ENCODE assay signal across 24 cellular contexts in the genomic region with DNA sequence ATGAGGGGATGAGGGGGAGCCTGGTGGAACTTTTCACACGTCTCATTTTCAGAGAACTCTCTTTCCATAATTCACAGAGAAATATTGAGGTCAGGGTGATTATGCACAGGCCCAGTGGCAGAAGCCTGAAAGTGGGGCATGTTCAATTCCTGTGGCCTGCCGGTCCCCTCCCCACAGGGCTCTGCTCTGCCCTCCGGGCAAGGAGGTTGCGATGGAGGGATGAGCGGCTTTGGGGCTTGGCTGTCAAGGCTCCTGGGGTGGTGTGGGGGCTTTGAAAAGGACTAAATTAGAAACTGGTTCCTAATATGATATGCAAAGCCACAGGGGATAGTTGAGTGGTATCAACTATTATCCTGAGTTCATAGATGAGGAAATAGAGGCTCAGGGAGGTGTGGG. TPM values are rescaled to one million over a fixed set of nuclear protein-coding genes. Genes with fewer than 3 reads are reported as not detected.
"Had no signal": no experiment of that assay in that cellular context is flagged by ENCODE, and none has a peak within 500 bp of the region (broad histone marks: within the 10 kb centered on the region; RNA-seq: fewer than 3 reads in every experiment).

No MANE protein-coding gene starts in this region.

- ATAC-seq: left lobe of liver; mucosa of descending colon; naive thymus-derived CD4-positive, alpha-beta T cell; right lobe of liver; stimulated activated effector memory CD8-positive, alpha-beta T cell treated with anti-CD3 and anti-CD28 coated beads, Interleukin-12 subunit alpha, Interleukin-12 subunit beta, amount 100 ng/mL, for 72 hours; upper lobe of right lung had no signal

- H3K4me1 ChIP-seq: right lobe of liver, spleen, suprapubic skin, upper lobe of right lung had no signal

- H3K9me3 ChIP-seq: mucosa of descending colon, ovary, right lobe of liver, suprapubic skin, thoracic aorta, tibial artery, upper lobe of right lung had no signal

- H3K4me3 ChIP-seq: hepatocyte, lung, mucosa of descending colon, ovary, right lobe of liver, skin epidermis, spleen, suprapubic skin, thoracic aorta, tibial artery, upper lobe of right lung had no signal

- H3K27me3 ChIP-seq: ovary, right lobe of liver, suprapubic skin, tibial artery, upper lobe of right lung had no signal

- H3K36me3 ChIP-seq: ovary, right lobe of liver, spleen, suprapubic skin, thoracic aorta, tibial artery, upper lobe of right lung had no signal

- H3K27ac ChIP-seq: hepatocyte, ovary, right lobe of liver, skin epidermis, spleen, suprapubic skin, thoracic aorta, tibial artery, upper lobe of right lung had no signal

- H3K4me2 ChIP-seq: hepatocyte had no signal

- DNase-seq: head of caudate nucleus; mesendoderm; midbrain; mucosa of descending colon; naive thymus-derived CD4-positive, alpha-beta T cell; ovary; right lobe of liver; spleen; stimulated activated CD4-positive, alpha-beta T cell treated with anti-CD3 and anti-CD28 coated beads, Interleukin-4, amount 100 ng/mL, for 24 hours; stimulated activated naive CD4-positive, alpha-beta T cell; trophoblast cell; upper lobe of right lung had no signal

RNA-seq across cellular contexts. Expression of a gene that starts 9.2 kb away (rescaled TPM):
- total RNA-seq: left lobe of liver; naive thymus-derived CD4-positive, alpha-beta T cell; natural killer cell treated with Interleukin-12 subunit alpha and Interleukin-12 subunit beta and Interleukin-15 and Interleukin-18, amount 100 ng/mL, for 72 hours; progenitor cell of endocrine pancreas; pulmonary artery endothelial cell; right lobe of liver; subcutaneous adipose tissue had no signal
- polyA plus RNA-seq: naive thymus-derived CD4-positive, alpha-beta T cell; spleen had no signal
